Comparison of ENCODE assay signal across 7 cellular contexts in genomic region chr1:25544819-25545218, GRCh38. TPM values are rescaled to one million over a fixed set of nuclear protein-coding genes. Genes with fewer than 3 reads are reported as not detected.
DNase-seq lines count a peak whose midpoint lies in the region; TF ChIP-seq lines count a peak whose summit lies in the region.

No MANE protein-coding gene starts in this region.

- H3K27me3 Mint-ChIP-seq in activated naive CD8-positive, alpha-beta T cell = no peaks in the 10 kb centered on the region

- TF ChIP-seq EP300 in sigmoid colon (IDR thresholded peaks at IDR 0.05) = no peak

- H3K4me3 Mint-ChIP-seq in activated naive CD8-positive, alpha-beta T cell = peak overlapping the region; percentile 88

- TF ChIP-seq CTCF in left ventricle myocardium inferior (IDR thresholded peaks at IDR 0.05; ENCODE audit: borderline replicate concordance) (no peak), sigmoid colon (IDR thresholded peaks at IDR 0.05) (no peak)

- H3K4me3 ChIP-seq in HUES48 (ENCODE audit: low read depth, low read length) (peak overlapping the region; percentile 83), left ventricle myocardium inferior (peak overlapping the region; percentile 99), sigmoid colon (peak overlapping the region; percentile 77 to 95 (median 82))

- no peak for TF ChIP-seq POLR2A in sigmoid colon (IDR thresholded peaks at IDR 0.05)

- 27 to 57% methylated on average over 6 of the region's 6 CpGs for WGBS in sigmoid colon, 2 donors

- H3K4me1 ChIP-seq in HUES48 (ENCODE audit: control insufficient read depth, insufficient read depth, low read length) = peaks cover 6% of the 10 kb centered on the region; the same call in 1 of the 2 replicates
- H3K4me1 ChIP-seq in left ventricle myocardium inferior = peaks cover 59% of the 10 kb centered on the region
- peaks cover 0 to 36% (median 30%) of the 10 kb centered on the region in 4 donors for H3K4me1 ChIP-seq in sigmoid colon

- H3K36me3 ChIP-seq in HUES48 (ENCODE audit: control insufficient read depth, insufficient read depth, low read length) (no peaks in the 10 kb centered on the region), left ventricle myocardium inferior (no peaks in the 10 kb centered on the region), sigmoid colon (no peaks in the 10 kb centered on the region)

- H3K9ac ChIP-seq in HUES48 (ENCODE audit: low read depth, low read length) = no peak overlapping the region

- peak overlapping the region; percentile 76 for H3K27ac Mint-ChIP-seq in activated naive CD8-positive, alpha-beta T cell

- no peaks in the 10 kb centered on the region for H3K9me3 Mint-ChIP-seq in activated naive CD8-positive, alpha-beta T cell (ENCODE audit: low read depth)

- H3K27me3 ChIP-seq in HUES48 (ENCODE audit: control insufficient read depth, insufficient read depth, low read length) = peaks cover 3% of the 10 kb centered on the region; the same call in 1 of the 2 replicates
- H3K27me3 ChIP-seq in left ventricle myocardium inferior (ENCODE audit: low read depth) = no peaks in the 10 kb centered on the region
- H3K27me3 ChIP-seq in sigmoid colon = no peaks in the 10 kb centered on the region

- H3K4me1 Mint-ChIP-seq in activated naive CD8-positive, alpha-beta T cell (ENCODE audit: low read depth) = peaks cover 48% of the 10 kb centered on the region

- no peaks in the 10 kb centered on the region for H3K36me3 Mint-ChIP-seq in activated naive CD8-positive, alpha-beta T cell

- DNase-seq in left ventricle myocardium inferior (no peak), sigmoid colon (no peak), NCI-H748 treated with DMSO at 0.1 percent for 48 hours (lab: John Stamatoyannopoulos, UW) (no peak)
- no peak for DNase-seq in central memory CD4-positive, alpha-beta T cell
- no peak for DNase-seq in activated effector memory CD4-positive, alpha-beta T cell treated with anti-CD3 and anti-CD28 coated beads, Interleukin-2, amount 50 U/mL, for 16 hours

- no peak overlapping the region for H3K27ac ChIP-seq in HUES48 (ENCODE audit: low read depth, low read length)
- peak overlapping the region; percentile 93 for H3K27ac ChIP-seq in left ventricle myocardium inferior (replicated peaks)
- peak overlapping the region; percentile 84 to 92 (median 88) for H3K27ac ChIP-seq in sigmoid colon

- no peaks in the 10 kb centered on the region for H3K9me3 ChIP-seq in HUES48 (ENCODE audit: control insufficient read depth, insufficient read depth, low read length)
- no peaks in the 10 kb centered on the region for H3K9me3 ChIP-seq in left ventricle myocardium inferior (replicated peaks)
- H3K9me3 ChIP-seq in sigmoid colon = no peaks in the 10 kb centered on the region

- intact Hi-C loops in left ventricle myocardium inferior (cut with micrococcal nuclease) = no loop called here
- intact Hi-C loops in sigmoid colon (cut with DNase I) = loop anchor here (2.0 kb wide), 1 partner anchor 22 kb away; no protein-coding TSS in a partner anchor

RNA-seq across cellular contexts. Expression of gene LDLRAP1, which starts 1.4 kb away (rescaled TPM):
- total RNA-seq in left ventricle myocardium inferior (14.4 TPM), sigmoid colon (10 to 100 TPM in 2 of 4 donors, 1 to 10 TPM in 2; 9.1 to 17.4 (median 10.3) TPM)
- polyA plus RNA-seq in sigmoid colon = 10 to 100 TPM; 25.9 to 35.8 (median 30.0) TPM
